ENCODE assay signal across 5 cellular contexts in genomic region chr5:23433534-23434306, GRCh38.
"Had no signal": no experiment of that assay in that cellular context is flagged by ENCODE, and none has a peak within 500 bp of the region (broad histone marks: within the 10 kb centered on the region; RNA-seq: fewer than 3 reads in every experiment).

No MANE protein-coding gene starts in this region.

- DNase-seq: GM23248, GOT3, H9, HCEC 1CT, KG1 had no signal

- H3K4me3 ChIP-seq: GM23248 had no signal

- H2AFZ ChIP-seq: GM23248 had no signal

- H3K27ac ChIP-seq: GM23248 had no signal

- H3K9ac ChIP-seq: GM23248 had no signal
